ENCODE assay signal across 22 cellular contexts in genomic region chr5:161960314-161960713, GRCh38.
"Had no signal": no experiment of that assay in that cellular context is flagged by ENCODE, and none has a peak within 500 bp of the region (broad histone marks: within the 10 kb centered on the region; RNA-seq: fewer than 3 reads in every experiment).

No MANE protein-coding gene starts in this region.

- H3K4me1 ChIP-seq: esophagus muscularis mucosa, foreskin keratinocyte, heart right ventricle, left lung, lower lobe of right lung had no signal

- H3K9me3 ChIP-seq: esophagus muscularis mucosa, heart right ventricle, left lung, lower lobe of right lung, mucosa of descending colon had no signal

- ATAC-seq: foreskin keratinocyte, heart right ventricle, left cardiac atrium, left lung, left ventricle myocardium superior, lower lobe of right lung, mucosa of descending colon had no signal

- H3K27me3 ChIP-seq: dorsolateral prefrontal cortex, esophagus muscularis mucosa, foreskin keratinocyte, heart right ventricle, left lung had no signal

- DNase-seq: dermis blood vessel endothelial cell; dorsolateral prefrontal cortex; effector CD4-positive, alpha-beta T cell; effector memory CD4-positive, alpha-beta T cell; foreskin keratinocyte; glutamatergic neuron; head of caudate nucleus; heart right ventricle; hippocampal formation; left cardiac atrium; left lung; left ventricle myocardium superior; lower lobe of right lung; mesenchymal stem cell; mucosa of descending colon had no signal

- FAIRE-seq: colon, endothelial cell of umbilical vein, frontal cortex, islet of Langerhans, keratinocyte had no signal

- H3K27ac ChIP-seq: coronary artery, dorsolateral prefrontal cortex, esophagus muscularis mucosa, foreskin keratinocyte, heart right ventricle, left lung, lower lobe of right lung had no signal

- H3K4me3 ChIP-seq: coronary artery, dorsolateral prefrontal cortex, esophagus muscularis mucosa, heart right ventricle, left lung, lower lobe of right lung, mucosa of descending colon had no signal

- H3K36me3 ChIP-seq: esophagus muscularis mucosa, heart right ventricle, left lung, lower lobe of right lung had no signal
